26 cellular contexts compared by ENCODE assay signal in genomic region chrX:39625810-39626209, GRCh38.
"Had no signal": no experiment of that assay in that cellular context is flagged by ENCODE, and none has a peak within 500 bp of the region (broad histone marks: within the 10 kb centered on the region; RNA-seq: fewer than 3 reads in every experiment).

No MANE protein-coding gene starts in this region.

- H3K27ac ChIP-seq: stomach, suprapubic skin, testis, thoracic aorta, thyroid gland, tibial artery, tibial nerve, transverse colon, upper lobe of left lung, upper lobe of right lung, uterus, vagina had no signal

- FAIRE-seq: urothelium cell line had no signal

- DNase-seq: stimulated activated CD4-positive, alpha-beta T cell treated with anti-CD3 and anti-CD28 coated beads, Interleukin-2, amount 100 ng/mL, for 48 hours; stimulated activated CD4-positive, alpha-beta T cell treated with anti-CD3 and anti-CD28 coated beads, Interleukin-4, amount 100 ng/mL, for 1 hour; stimulated activated CD4-positive, alpha-beta T cell treated with anti-CD3 and anti-CD28 coated beads, Interleukin-4, amount 100 ng/mL, for 24 hours; stimulated activated CD4-positive, alpha-beta T cell treated with anti-CD3 and anti-CD28 coated beads, Interleukin-4, amount 100 ng/mL, for 4 hours; stimulated activated CD8-positive, alpha-beta memory T cell treated with anti-CD3 and anti-CD28 coated beads, Interleukin-4, amount 100 ng/mL, for 48 hours; stimulated activated naive B cell treated with anti-CD40 and anti-IgM and Interleukin-4, amounts not matched to agents 10 μg/mL and 1 μg/mL and 100 μg/mL, for 72 hours; stimulated activated naive CD4-positive, alpha-beta T cell treated with Interleukin-2 at 50 U/mL for 16 hours; stimulated activated naive CD8-positive, alpha-beta T cell treated with anti-CD3 and anti-CD28 coated beads, Interleukin-15, amount 100 ng/mL, for 72 hours; stimulated activated naive CD8-positive, alpha-beta T cell treated with anti-CD3 and anti-CD28 coated beads, Interleukin-15, Interleukin-2, amounts not matched to agents 100 U/mL and 50 U/mL, for 24 hours; stomach; substantia nigra; testis; thyroid gland; tibial artery; transverse colon; trophoblast cell; upper lobe of left lung; upper lobe of right lung; uterus had no signal

- H3K9me3 ChIP-seq: suprapubic skin, testis, thoracic aorta, thyroid gland, tibial nerve, transverse colon, upper lobe of right lung, uterus, vagina had no signal

- H3K27me3 ChIP-seq: suprapubic skin, testis, thyroid gland, tibial artery, tibial nerve, transverse colon, upper lobe of left lung, upper lobe of right lung, uterus, vagina had no signal

- H3K4me3 ChIP-seq: stomach, suprapubic skin, testis, thoracic aorta, thyroid gland, tibial artery, tibial nerve, transverse colon, upper lobe of left lung, upper lobe of right lung, uterus, vagina had no signal

- ATAC-seq: stimulated activated effector memory CD8-positive, alpha-beta T cell treated with anti-CD3 and anti-CD28 coated beads, Interleukin-12 subunit alpha, Interleukin-12 subunit beta, amount 100 ng/mL, for 72 hours; stimulated activated memory B cell treated with anti-CD40 and anti-IgM and Interleukin-4, amounts not matched to agents 10 μg/mL and 1 μg/mL and 100 μg/mL, for 72 hours; stimulated activated naive B cell treated with anti-CD40 and anti-IgM and Interleukin-4, amounts not matched to agents 10 μg/mL and 1 μg/mL and 100 μg/mL, for 72 hours; stimulated activated naive CD8-positive, alpha-beta T cell treated with anti-CD3 and anti-CD28 coated beads, Interleukin-15, amount 100 ng/mL, for 72 hours; stimulated activated naive CD8-positive, alpha-beta T cell treated with anti-CD3 and anti-CD28 coated beads, Interleukin-15, Interleukin-2, amounts not matched to agents 100 U/mL and 50 U/mL, for 24 hours; upper lobe of right lung had no signal

- H3K36me3 ChIP-seq: stomach, suprapubic skin, thoracic aorta, thyroid gland, tibial artery, tibial nerve, transverse colon, upper lobe of left lung, upper lobe of right lung, uterus, vagina had no signal

- H3K4me1 ChIP-seq: stomach, suprapubic skin, testis, tibial artery, tibial nerve, transverse colon, upper lobe of left lung, upper lobe of right lung, uterus, vagina had no signal
